In genomic region chr19:46678110-46678732, GRCh38 we compare ENCODE assay signal across 8 cellular contexts. TPM values are rescaled to one million over a fixed set of nuclear protein-coding genes. Genes with fewer than 3 reads are reported as not detected.
DNase-seq lines count a peak whose midpoint lies in the region; ATAC-seq, FAIRE-seq and TF ChIP-seq lines count a peak whose summit lies in the region.

No MANE protein-coding gene starts in this region.

- no peaks in the 10 kb centered on the region for H3K9me3 ChIP-seq in GM23248 (ENCODE audit: low read depth)
- H3K9me3 ChIP-seq in H1 (ENCODE audit: insufficient read depth in 2 of 2, low read depth in 1 of 2, low read length in 1 of 2), result no peaks in the 10 kb centered on the region
- H3K9me3 ChIP-seq in sigmoid colon, result no peaks in the 10 kb centered on the region

- H3K56ac ChIP-seq in H1 (replicated peaks; ENCODE audit: insufficient read length, low read depth, low read length), result no peak overlapping the region

- TF ChIP-seq POLR2A in H1 (IDR thresholded peaks at IDR 0.05; ENCODE audit: control extremely low read depth in 1 of 2, low read depth in 2 of 2, low read length in 2 of 2), result no peak
- no peak for TF ChIP-seq POLR2A in sigmoid colon (IDR thresholded peaks at IDR 0.05)

- no peak overlapping the region for H3K27ac ChIP-seq in GM23248
- no peak overlapping the region for H3K27ac ChIP-seq in H1 (ENCODE audit: low read depth, low read length)
- H3K27ac ChIP-seq in sigmoid colon, result no peak overlapping the region

- no peak overlapping the region for H2AK5ac ChIP-seq in H1 (ENCODE audit: low read depth, low read length)

- no peak overlapping the region for H2BK20ac ChIP-seq in H1 (ENCODE audit: low read length)

- H3K4me3 ChIP-seq in GM23248 (no peak overlapping the region), H1 (ENCODE audit: extremely low read depth in 1 of 4, insufficient read depth in 2 of 4, low read depth in 3 of 4, low read length in 4 of 4) (no peak overlapping the region), sigmoid colon (no peak overlapping the region)

- no peaks in the 10 kb centered on the region for H3K79me1 ChIP-seq in H1 (ENCODE audit: low read depth, low read length)

- H3K14ac ChIP-seq in H1 (ENCODE audit: insufficient read length), result no peak overlapping the region

- in situ Hi-C loops in GM23248 (cut with MboI), result no loop called here

- H3K9ac ChIP-seq in GM23248 (no peak overlapping the region), H1 (replicated peaks in 1 of 4; ENCODE audit: extremely low read depth in 1 of 4, low read depth in 3 of 4, low read length in 3 of 4) (no peak overlapping the region)

- no peak overlapping the region for H2BK15ac ChIP-seq in H1 (ENCODE audit: low read length)

- H2AFZ ChIP-seq in GM23248 (no peak overlapping the region), H1 (ENCODE audit: low read length) (no peak overlapping the region)

- POLR2A ChIA-PET in H1 (lab: Charles Lee; ENCODE audit: partially characterized antibody), result interaction anchor here (0.8 to 2.1 kb wide), 5 partner anchors 9 to 110 kb away, joined by 3 to 6 read pairs (median 4); partner anchors contain the start of genes DACT3 and SLC1A5

- H2BK12ac ChIP-seq in H1 (ENCODE audit: low read depth, low read length), result no peak overlapping the region

- no peak overlapping the region for H4K8ac ChIP-seq in H1 (ENCODE audit: extremely low read depth, insufficient read depth, low read length)

- CTCF ChIA-PET in H1 (lab: Charles Lee; ENCODE audit: partially characterized antibody), result interaction anchor here (1.1 to 1.4 kb wide), 2 partner anchors 16 to 38 kb away, joined by 3 read pairs; no protein-coding TSS in a partner anchor

- H3K79me2 ChIP-seq in GM23248 (ENCODE audit: insufficient read depth) (no peaks in the 10 kb centered on the region), H1 (ENCODE audit: control insufficient read depth in 1 of 2, insufficient read depth in 2 of 2, low read length in 2 of 2) (no peaks in the 10 kb centered on the region; a peak in 1 of 4 replicates)

- no peak overlapping the region for H4K5ac ChIP-seq in H1 (ENCODE audit: insufficient read length, low read depth, low read length)

- no peaks in the 10 kb centered on the region for H3K9me2 ChIP-seq in GM23248 (ENCODE audit: insufficient read depth)

- H3K27me3 ChIP-seq in GM23248 (replicated peaks; ENCODE audit: insufficient read depth), result no peaks in the 10 kb centered on the region
- H3K27me3 ChIP-seq in H1 (replicated peaks in 1 of 4; ENCODE audit: control insufficient read depth in 3 of 4, extremely low read depth in 1 of 4, insufficient read depth in 3 of 4, low read length in 3 of 4), result no peaks in the 10 kb centered on the region
- no peaks in the 10 kb centered on the region for H3K27me3 ChIP-seq in sigmoid colon

- intact Hi-C loops in sigmoid colon (cut with DNase I), result no loop called here

- TF ChIP-seq EP300 in H1 (IDR thresholded peaks at IDR 0.05; ENCODE audit: borderline replicate concordance in 1 of 2, low read depth in 2 of 2, low read length in 2 of 2), result no peak
- no peak for TF ChIP-seq EP300 in sigmoid colon (IDR thresholded peaks at IDR 0.05)

- 87 to 94% methylated on average over 21 to 26 of the region's 26 CpGs for WGBS in GM23248 (ENCODE audit: low coverage in 1 of 2, low lambda C conversion rate in 2 of 2, missing lambda C conversion rate in 2 of 2), 2 experiments
- 77% methylated on average over 14 of the region's 26 CpGs; no CpG with 5 or more reads in 1 of the 2 experiments for WGBS in H1 (ENCODE audit: extremely low coverage in 1 of 2, insufficient coverage in 1 of 2, insufficient read length in 1 of 2, insufficient replicate concordance in 2 of 2, low coverage in 1 of 2, low lambda C conversion rate in 2 of 2, missing lambda C conversion rate in 1 of 2), 2 experiments
- 87 to 88% methylated on average over 26 of the region's 26 CpGs for WGBS in sigmoid colon, 2 donors

- no peak overlapping the region for H3K4me2 ChIP-seq in GM23248 (ENCODE audit: unreplicated experiment)
- no peak overlapping the region for H3K4me2 ChIP-seq in H1 (ENCODE audit: insufficient read depth in 1 of 2, low read depth in 2 of 2, low read length in 2 of 2)

- H2BK120ac ChIP-seq in H1 (replicated peaks; ENCODE audit: low read depth, low read length), result no peak overlapping the region

- no peak overlapping the region for H3K23ac ChIP-seq in H1 (ENCODE audit: insufficient read length)

- no peak overlapping the region for H2BK5ac ChIP-seq in H1 (ENCODE audit: low read depth, low read length)

- no peak overlapping the region for H3K4ac ChIP-seq in H1 (replicated peaks; ENCODE audit: insufficient read length, low read depth, low read length)

- peak; percentile 55 for FAIRE-seq in H1 (lab: Jason Lieb, UNC)

- ATAC-seq in HG02970 (IDR thresholded peaks at IDR 0.05; ENCODE audit: low FRiP score, unreplicated experiment) (no peak), HG03196 (IDR thresholded peaks at IDR 0.05; ENCODE audit: unreplicated experiment) (no peak)

- TF ChIP-seq CTCF in H1 (IDR thresholded peaks at IDR 0.05; ENCODE audit: control extremely low read depth in 1 of 3, insufficient read depth in 1 of 3, low read depth in 1 of 3, low read length in 3 of 3) (no peak), sigmoid colon (IDR thresholded peaks at IDR 0.05) (no peak)

- H4K91ac ChIP-seq in H1 (replicated peaks; ENCODE audit: insufficient read length, low read length), result no peak overlapping the region

- no peaks in the 10 kb centered on the region for H4K20me1 ChIP-seq in GM23248 (ENCODE audit: insufficient read depth)
- peaks cover 5 to 7% of the 10 kb centered on the region in 2 experiments for H4K20me1 ChIP-seq in H1 (replicated peaks in 1 of 2; ENCODE audit: control insufficient read depth in 1 of 2, insufficient read depth in 2 of 2, low read length in 2 of 2)

- H3K18ac ChIP-seq in H1 (ENCODE audit: extremely low read depth, low read length), result no peak overlapping the region

- no peak for TF ChIP-seq RAD21 in H1 (IDR thresholded peaks at IDR 0.05 in 1 of 2, conservative IDR thresholded peaks at IDR 0.05 in 1 of 2; ENCODE audit: low read depth in 2 of 2, low read length in 2 of 2)

- no peaks in the 10 kb centered on the region for H3K23me2 ChIP-seq in H1 (ENCODE audit: low read depth, low read length)

- no peaks in the 10 kb centered on the region for H3F3A ChIP-seq in GM23248 (ENCODE audit: insufficient read depth)

- no peaks in the 10 kb centered on the region for H3K4me1 ChIP-seq in GM23248 (ENCODE audit: insufficient read depth)
- H3K4me1 ChIP-seq in H1 (replicated peaks in 1 of 4; ENCODE audit: control insufficient read depth in 3 of 4, insufficient read depth in 4 of 4, low read length in 3 of 4), result peaks cover 0 to 5% (median 0%) of the 10 kb centered on the region in 4 experiments; a peak in 3 of 7 replicates
- H3K4me1 ChIP-seq in sigmoid colon, result no peaks in the 10 kb centered on the region

- no peaks in the 10 kb centered on the region for H3K36me3 ChIP-seq in GM23248 (ENCODE audit: low read depth)
- peaks cover 5 to 31% (median 13%) of the 10 kb centered on the region in 4 experiments; a peak in 6 of 8 replicates for H3K36me3 ChIP-seq in H1 (ENCODE audit: control insufficient read depth in 2 of 4, insufficient read depth in 4 of 4, low read length in 3 of 4)
- peaks cover 6 to 94% (median 47%) of the 10 kb centered on the region in 4 donors for H3K36me3 ChIP-seq in sigmoid colon

- DNase-seq in GM23248 (peak; percentile 33), H1 (ENCODE audit: low read depth in 1 of 2, low spot score in 2 of 2) (peak in 1 of 2 experiments; percentile 91), sigmoid colon (no peak), C1 segment of cervical spinal cord (lab: John Stamatoyannopoulos, UW) (no peak)
- peak; percentile 37 to 44 for DNase-seq in activated CD4-positive, alpha-beta T cell treated with anti-CD3 and anti-CD28 coated beads for 24 hours (ENCODE audit: low read depth in 2 of 2)
- DNase-seq in stimulated activated CD8-positive, alpha-beta memory T cell treated with anti-CD3 and anti-CD28 coated beads, Interleukin-15, amount 100 ng/mL, for 24 hours (ENCODE audit: low read depth), result peak; percentile 39

RNA-seq across cellular contexts. Expression of gene DACT3, which starts 17.2 kb away (rescaled TPM):
- total RNA-seq in GM23248 (2014; rRNA removed; shearing (Covaris generic)), result 7.1 and 7.3 TPM in 2 replicates
- polyA plus RNA-seq in GM23248 (2016; fragmentation: Nextera tagmentation; extraction: Ambion mirVana) (0.63 and 0.66 TPM in 2 replicates), H1 (2011; rRNA removed) (1.8 and 1.9 TPM in 2 replicates), sigmoid colon (1 to 10 TPM in 2 of 3 donors, under 1 TPM in 1; 0.46 to 2.9 (median 1.8) TPM)
- total RNA-seq in H1 (2021; fragmentation: NEBNext Ultra II Directional; extraction: Animal tissue kit (Norgen Biotek cat#: 25700)), result 1.5 and 2.0 TPM in 2 replicates
- polyA plus RNA-seq in H1 (2011; cell fraction: cytosol; rRNA removed), result 1.8 TPM
- polyA plus RNA-seq in H1 (2011; cell fraction: nucleus; rRNA removed), result 2.1 TPM
- 1.1 to 1.4 TPM (median 1.2 TPM) in 4 replicates for polyA plus RNA-seq in H1 (2012, experiment 1 of 2)
- 1.4 TPM for polyA plus RNA-seq in H1 (2012, experiment 2 of 2)
- polyA plus RNA-seq in H1 (2013, experiment 1 of 2), result 1.3 TPM
- polyA plus RNA-seq in H1 (2013, experiment 2 of 2), result 1.3 TPM
- polyA minus RNA-seq in H1 (2011; rRNA and poly(A)+ RNA removed), result 0.61 and 1.2 TPM in 2 replicates
- polyA minus RNA-seq in H1 (2011; cell fraction: cytosol; rRNA and poly(A)+ RNA removed), result 0.81 TPM
- polyA minus RNA-seq in H1 (2011; cell fraction: nucleus; rRNA and poly(A)+ RNA removed), result 1.00 TPM
- total RNA-seq in sigmoid colon, result 10 to 100 TPM; 23.7 to 87.2 (median 48.6) TPM

RNA-seq across cellular contexts. Expression of gene PRKD2, which starts 38.7 kb away (rescaled TPM):
- 11.9 and 16.4 TPM in 2 replicates for total RNA-seq in GM23248 (2014; rRNA removed; shearing (Covaris generic))
- polyA plus RNA-seq in GM23248 (2016; fragmentation: Nextera tagmentation; extraction: Ambion mirVana) (12.3 and 14.2 TPM in 2 replicates), H1 (2011; rRNA removed) (24.4 and 34.9 TPM in 2 replicates), sigmoid colon (10 to 100 TPM; 18.6 to 51.7 (median 32.6) TPM)
- 63.8 and 73.1 TPM in 2 replicates for total RNA-seq in H1 (2021; fragmentation: NEBNext Ultra II Directional; extraction: Animal tissue kit (Norgen Biotek cat#: 25700))
- polyA plus RNA-seq in H1 (2011; cell fraction: cytosol; rRNA removed), result 21.8 TPM
- polyA plus RNA-seq in H1 (2011; cell fraction: nucleus; rRNA removed), result 52.7 TPM
- 40.6 to 71.6 TPM (median 66.7 TPM) in 4 replicates for polyA plus RNA-seq in H1 (2012, experiment 1 of 2)
- polyA plus RNA-seq in H1 (2012, experiment 2 of 2), result 66.5 TPM
- polyA plus RNA-seq in H1 (2013, experiment 1 of 2), result 39.4 TPM
- 39.7 TPM for polyA plus RNA-seq in H1 (2013, experiment 2 of 2)
- polyA minus RNA-seq in H1 (2011; rRNA and poly(A)+ RNA removed), result 19.5 and 29.8 TPM in 2 replicates
- 43.1 TPM for polyA minus RNA-seq in H1 (2011; cell fraction: cytosol; rRNA and poly(A)+ RNA removed)
- polyA minus RNA-seq in H1 (2011; cell fraction: nucleus; rRNA and poly(A)+ RNA removed), result 20.4 TPM
- total RNA-seq in sigmoid colon, result 10 to 100 TPM; 14.7 to 33.8 (median 16.7) TPM

RNA-seq across cellular contexts. Expression of gene GNG8, which starts 42.2 kb away (rescaled TPM):
- total RNA-seq in GM23248 (2014; rRNA removed; shearing (Covaris generic)), result not detected in 2 replicates
- polyA plus RNA-seq in GM23248 (2016; fragmentation: Nextera tagmentation; extraction: Ambion mirVana) (not detected in 2 replicates), H1 (2011; rRNA removed) (not detected in 2 replicates), sigmoid colon (not detected)
- not detected in 2 replicates for total RNA-seq in H1 (2021; fragmentation: NEBNext Ultra II Directional; extraction: Animal tissue kit (Norgen Biotek cat#: 25700))
- not detected for polyA plus RNA-seq in H1 (2011; cell fraction: cytosol; rRNA removed)
- not detected for polyA plus RNA-seq in H1 (2011; cell fraction: nucleus; rRNA removed)
- polyA plus RNA-seq in H1 (2012, experiment 1 of 2), result 3.6 TPM in 1 of 4 replicates, not detected in the others
- not detected for polyA plus RNA-seq in H1 (2012, experiment 2 of 2)
- not detected for polyA plus RNA-seq in H1 (2013, experiment 1 of 2)
- polyA plus RNA-seq in H1 (2013, experiment 2 of 2), result 1.7 TPM
- polyA minus RNA-seq in H1 (2011; rRNA and poly(A)+ RNA removed), result not detected in 2 replicates
- polyA minus RNA-seq in H1 (2011; cell fraction: cytosol; rRNA and poly(A)+ RNA removed), result not detected
- polyA minus RNA-seq in H1 (2011; cell fraction: nucleus; rRNA and poly(A)+ RNA removed), result not detected
- total RNA-seq in sigmoid colon, result not detected

RNA-seq across cellular contexts. Expression of gene PTGIR, which starts 53.3 kb away (rescaled TPM):
- total RNA-seq in GM23248 (2014; rRNA removed; shearing (Covaris generic)), result 18.0 and 21.1 TPM in 2 replicates
- polyA plus RNA-seq in GM23248 (2016; fragmentation: Nextera tagmentation; extraction: Ambion mirVana) (21.1 and 21.5 TPM in 2 replicates), H1 (2011; rRNA removed) (0.15 and 0.19 TPM in 2 replicates), sigmoid colon (1 to 10 TPM in 1 of 3 donors, under 1 TPM in 1, not detected in 1; 0.60 to 4.4 TPM)
- total RNA-seq in H1 (2021; fragmentation: NEBNext Ultra II Directional; extraction: Animal tissue kit (Norgen Biotek cat#: 25700)), result not detected in 2 replicates
- polyA plus RNA-seq in H1 (2011; cell fraction: cytosol; rRNA removed), result 0.14 TPM
- polyA plus RNA-seq in H1 (2011; cell fraction: nucleus; rRNA removed), result 0.09 TPM
- polyA plus RNA-seq in H1 (2012, experiment 1 of 2), result not detected in 4 replicates
- polyA plus RNA-seq in H1 (2012, experiment 2 of 2), result not detected
- 0.10 TPM for polyA plus RNA-seq in H1 (2013, experiment 1 of 2)
- 0.13 TPM for polyA plus RNA-seq in H1 (2013, experiment 2 of 2)
- polyA minus RNA-seq in H1 (2011; rRNA and poly(A)+ RNA removed), result not detected in 2 replicates
- not detected for polyA minus RNA-seq in H1 (2011; cell fraction: cytosol; rRNA and poly(A)+ RNA removed)
- polyA minus RNA-seq in H1 (2011; cell fraction: nucleus; rRNA and poly(A)+ RNA removed), result not detected
- total RNA-seq in sigmoid colon, result 1 to 10 TPM; 2.0 to 5.8 (median 3.5) TPM

Comparison
In these comparisons a context has a peak if more than half of its experiments do, and no peak if none do; other contexts are left out.
1. DNase-seq: peak in GM23248 (single experiment), activated CD4-positive, alpha-beta T cell treated with anti-CD3 and anti-CD28 coated beads for 24 hours (2 of 2) and stimulated activated CD8-positive, alpha-beta memory T cell treated with anti-CD3 and anti-CD28 coated beads, Interleukin-15, amount 100 ng/mL, for 24 hours (single experiment); none in sigmoid colon (single experiment) and C1 segment of cervical spinal cord (0 of 14).